Comparison of ENCODE assay signal across 21 cellular contexts in genomic region chr7:152341914-152342236, GRCh38.
"Had no signal": no experiment of that assay in that cellular context is flagged by ENCODE, and none has a peak within 500 bp of the region (broad histone marks: within the 10 kb centered on the region; RNA-seq: fewer than 3 reads in every experiment).

No MANE protein-coding gene starts in this region.

- DNase-seq: activated CD4-positive, alpha-beta memory T cell treated with anti-CD3 and anti-CD28 coated beads for 36 hours; activated CD4-positive, alpha-beta T cell treated with anti-CD3 and anti-CD28 coated beads for 48 hours; activated effector memory CD4-positive, alpha-beta T cell treated with anti-CD3 and anti-CD28 coated beads, Interleukin-2, amount 50 U/mL, for 16 hours; activated naive CD4-positive, alpha-beta T cell treated with anti-CD3 and anti-CD28 coated beads, Interleukin-2, amount 10 ng/mL, durations not matched to agents 7 days and 5 days; cortex of kidney; esophagus squamous epithelium; left colon; lower lobe of right lung; naive B cell; sigmoid colon; stimulated activated CD4-positive, alpha-beta T cell treated with anti-CD3 and anti-CD28 coated beads, Interleukin-15, amount 100 ng/mL, for 24 hours; stimulated activated CD8-positive, alpha-beta memory T cell treated with anti-CD3 and anti-CD28 coated beads, Interleukin-4, amount 100 ng/mL, for 48 hours; stimulated activated naive B cell treated with anti-CD40 and anti-IgM and Interleukin-4, amounts not matched to agents 10 μg/mL and 1 μg/mL and 100 μg/mL, for 72 hours; uterus had no signal

- H3K9ac ChIP-seq: neural progenitor cell had no signal

- H3K27me3 ChIP-seq: body of pancreas, cardiac muscle cell, esophagus squamous epithelium, gastroesophageal sphincter, heart left ventricle, neural progenitor cell, sigmoid colon, uterus had no signal

- H3K4me3 ChIP-seq: body of pancreas, cardiac muscle cell, esophagus squamous epithelium, gastroesophageal sphincter, heart left ventricle, lower lobe of right lung, neural progenitor cell, sigmoid colon, smooth muscle cell, uterus had no signal

- H3K4me1 ChIP-seq: neural progenitor cell, uterus had no signal

- H3K27ac Mint-ChIP-seq: activated CD4-positive, alpha-beta memory T cell treated with anti-CD3 and anti-CD28 coated beads for 36 hours; activated naive CD4-positive, alpha-beta T cell treated with anti-CD3 and anti-CD28 coated beads, Interleukin-2, amount 10 ng/mL, durations not matched to agents 7 days and 5 days; endodermal cell; neural progenitor cell had no signal

- H2AFZ ChIP-seq: neural progenitor cell had no signal

- H3K4me3 Mint-ChIP-seq: activated CD4-positive, alpha-beta memory T cell treated with anti-CD3 and anti-CD28 coated beads for 36 hours; activated naive CD4-positive, alpha-beta T cell treated with anti-CD3 and anti-CD28 coated beads, Interleukin-2, amount 10 ng/mL, durations not matched to agents 7 days and 5 days; endodermal cell; neural progenitor cell had no signal

- H3K36me3 ChIP-seq: cardiac muscle cell, lower lobe of right lung, neural progenitor cell, sigmoid colon, uterus had no signal

- H3K27ac ChIP-seq: esophagus squamous epithelium, lower lobe of right lung, uterus had no signal

- H3K9me3 ChIP-seq: body of pancreas, esophagus squamous epithelium, gastroesophageal sphincter, lower lobe of right lung, sigmoid colon, uterus had no signal

- H3K9me3 Mint-ChIP-seq: activated CD4-positive, alpha-beta memory T cell treated with anti-CD3 and anti-CD28 coated beads for 36 hours; activated naive CD4-positive, alpha-beta T cell treated with anti-CD3 and anti-CD28 coated beads, Interleukin-2, amount 10 ng/mL, durations not matched to agents 7 days and 5 days; stimulated activated naive B cell treated with anti-CD40 and anti-IgM and Interleukin-4, amounts not matched to agents 10 μg/mL and 1 μg/mL and 100 μg/mL, for 72 hours had no signal

- H3K4me2 ChIP-seq: neural progenitor cell, smooth muscle cell had no signal

- H3K27me3 Mint-ChIP-seq: activated CD4-positive, alpha-beta memory T cell treated with anti-CD3 and anti-CD28 coated beads for 36 hours; activated naive CD4-positive, alpha-beta T cell treated with anti-CD3 and anti-CD28 coated beads, Interleukin-2, amount 10 ng/mL, durations not matched to agents 7 days and 5 days; naive B cell; stimulated activated naive B cell treated with anti-CD40 and anti-IgM and Interleukin-4, amounts not matched to agents 10 μg/mL and 1 μg/mL and 100 μg/mL, for 72 hours had no signal
